Comparison of ENCODE assay signal across 9 cellular contexts in the genomic region with DNA sequence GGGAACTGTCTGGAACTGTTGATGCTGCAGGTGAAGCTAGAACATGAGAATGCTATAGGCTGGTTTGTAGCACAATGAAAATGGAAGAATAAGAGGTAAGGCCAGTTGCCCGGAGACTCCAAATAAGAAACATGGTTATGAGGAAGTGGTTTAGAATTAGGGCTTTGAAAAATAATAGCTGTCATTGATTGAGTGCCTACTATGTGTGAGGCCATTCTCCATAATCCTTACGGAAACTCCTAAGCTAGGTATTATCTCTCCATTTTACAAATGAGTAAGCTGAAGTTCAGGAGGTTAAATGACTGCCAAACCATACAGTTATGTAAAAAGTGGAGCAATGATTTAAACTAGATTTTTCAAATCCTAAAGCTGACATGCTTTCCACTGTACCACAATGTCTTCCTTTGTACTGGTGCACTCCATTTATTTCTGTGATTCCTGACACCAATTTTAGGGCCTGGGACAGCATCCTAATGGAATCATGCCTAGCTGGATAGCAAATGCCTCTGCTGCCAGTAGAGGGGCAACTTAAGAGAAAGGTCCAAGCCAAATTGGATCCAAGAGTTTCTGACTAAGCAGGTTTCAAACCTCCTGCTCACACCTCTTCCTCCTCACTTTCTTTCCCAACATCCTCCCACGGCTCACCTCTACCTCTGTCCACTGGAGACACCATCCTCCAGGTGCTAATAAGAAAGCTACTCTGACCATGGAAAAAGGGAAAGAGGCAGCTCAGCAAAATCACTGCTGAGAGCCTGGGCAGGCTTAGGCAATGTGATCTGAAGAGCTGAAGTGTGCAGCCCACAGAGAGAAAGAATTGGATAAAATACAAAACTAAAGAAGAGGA. TPM values are rescaled to one million over a fixed set of nuclear protein-coding genes. Genes with fewer than 3 reads are reported as not detected.
DNase-seq lines count a peak whose midpoint lies in the region; ATAC-seq and TF ChIP-seq lines count a peak whose summit lies in the region.
"Had no signal": no experiment of that assay in that cellular context is flagged by ENCODE, and none has a peak within 500 bp of the region (broad histone marks: within the 10 kb centered on the region; RNA-seq: fewer than 3 reads in every experiment).

No MANE protein-coding gene starts in this region.

- no peaks in the 10 kb centered on the region for H3K27me3 ChIP-seq in Karpas-422 (ENCODE audit: low read length)
- H3K27me3 ChIP-seq: pancreas had no signal

- H3K36me3 ChIP-seq in Karpas-422 (ENCODE audit: insufficient read depth, low read length): no peaks in the 10 kb centered on the region
- H3K36me3 ChIP-seq: pancreas had no signal

- H3K4me3 ChIP-seq in GM12865 (ENCODE audit: low read depth, low read length) (peak overlapping the region; percentile 38), Karpas-422 (ENCODE audit: low read length) (no peak overlapping the region), fibroblast of the aortic adventitia (ENCODE audit: low read depth, low read length) (no peak overlapping the region)
- H3K4me3 ChIP-seq: pancreas had no signal

- no peaks in the 10 kb centered on the region for H3K9me3 ChIP-seq in Karpas-422 (ENCODE audit: low read length)
- H3K9me3 ChIP-seq: pancreas had no signal

- H3K27ac ChIP-seq in Karpas-422 (ENCODE audit: low read length): no peak overlapping the region

- DNase-seq in GM12865 (ENCODE audit: low read depth) (peak; percentile 16), Karpas-422 (no peak), fibroblast of the aortic adventitia (ENCODE audit: low read depth) (peak; percentile 39), sciatic nerve (ENCODE audit: low spot score) (no peak), GM20000 (ENCODE audit: low spot score) (no peak)
- no peak for DNase-seq in stimulated activated naive CD4-positive, alpha-beta T cell treated with Interleukin-2 at 50 U/mL for 16 hours (lab: John Stamatoyannopoulos, UW)
- DNase-seq in stimulated activated CD4-positive, alpha-beta T cell treated with anti-CD3 and anti-CD28 coated beads, Interleukin-1b, Interleukin-23, amount 100 ng/mL, for 48 hours: no peak

- TF ChIP-seq CTCF in GM12865 (IDR thresholded peaks at IDR 0.05; ENCODE audit: insufficient read depth, low read depth, low read length, missing control alignments): no peak
- TF ChIP-seq CTCF in fibroblast of the aortic adventitia (IDR thresholded peaks at IDR 0.05; ENCODE audit: insufficient read depth, low read length): peak; percentile 23
- no peak for TF ChIP-seq CTCF in GM20000 (IDR thresholded peaks at IDR 0.05; ENCODE audit: extremely low read depth, missing control alignments)

- intact Hi-C loops in sciatic nerve (cut with DNase I): no loop called here

- H3K4me1 ChIP-seq in Karpas-422 (ENCODE audit: low read length): peaks cover 7% of the 10 kb centered on the region; the same call in 1 of the 2 replicates
- H3K4me1 ChIP-seq: pancreas had no signal

- ATAC-seq in GM21717 (IDR thresholded peaks at IDR 0.05; ENCODE audit: unreplicated experiment): peak; percentile 54
- no peak for ATAC-seq in sciatic nerve

- no peaks in the 10 kb centered on the region for H3K9me2 ChIP-seq in Karpas-422 (replicated peaks; ENCODE audit: insufficient read depth, low read length)

- no peaks in the 10 kb centered on the region for H4K20me1 ChIP-seq in Karpas-422 (ENCODE audit: insufficient read depth, low read depth, low read length)

- H3K9ac ChIP-seq in Karpas-422 (ENCODE audit: low read length): no peak overlapping the region

- no peaks in the 10 kb centered on the region for H3K79me2 ChIP-seq in Karpas-422 (ENCODE audit: low read length)

- no peak overlapping the region for H3K4me2 ChIP-seq in Karpas-422 (ENCODE audit: low read depth, low read length, poor library complexity, severe bottlenecking)

- peak overlapping the region; percentile 37; the same call in 1 of the 2 replicates for H2AFZ ChIP-seq in Karpas-422 (ENCODE audit: low read length)

RNA-seq across cellular contexts. Expression of a gene that starts 46.9 kb away (rescaled TPM):
- total RNA-seq in Karpas-422 (2014; rRNA removed; shearing (Covaris generic); ENCODE audit: low replicate concordance): 231 and 566 TPM in 2 replicates
- total RNA-seq in fibroblast of the aortic adventitia (ENCODE audit: low replicate concordance): 280 and 318 TPM in 2 replicates
- total RNA-seq in sciatic nerve: 314 TPM

Comparison
In these comparisons a context has a peak if more than half of its experiments do, and no peak if none do; other contexts are left out.
1. DNase-seq: peak in GM12865 (single experiment) and fibroblast of the aortic adventitia (single experiment); none in Karpas-422 (single experiment), stimulated activated naive CD4-positive, alpha-beta T cell treated with Interleukin-2 at 50 U/mL for 16 hours (single experiment), stimulated activated CD4-positive, alpha-beta T cell treated with anti-CD3 and anti-CD28 coated beads, Interleukin-1b, Interleukin-23, amount 100 ng/mL, for 48 hours (single experiment), sciatic nerve (single experiment) and GM20000 (single experiment).